In the genomic region with DNA sequence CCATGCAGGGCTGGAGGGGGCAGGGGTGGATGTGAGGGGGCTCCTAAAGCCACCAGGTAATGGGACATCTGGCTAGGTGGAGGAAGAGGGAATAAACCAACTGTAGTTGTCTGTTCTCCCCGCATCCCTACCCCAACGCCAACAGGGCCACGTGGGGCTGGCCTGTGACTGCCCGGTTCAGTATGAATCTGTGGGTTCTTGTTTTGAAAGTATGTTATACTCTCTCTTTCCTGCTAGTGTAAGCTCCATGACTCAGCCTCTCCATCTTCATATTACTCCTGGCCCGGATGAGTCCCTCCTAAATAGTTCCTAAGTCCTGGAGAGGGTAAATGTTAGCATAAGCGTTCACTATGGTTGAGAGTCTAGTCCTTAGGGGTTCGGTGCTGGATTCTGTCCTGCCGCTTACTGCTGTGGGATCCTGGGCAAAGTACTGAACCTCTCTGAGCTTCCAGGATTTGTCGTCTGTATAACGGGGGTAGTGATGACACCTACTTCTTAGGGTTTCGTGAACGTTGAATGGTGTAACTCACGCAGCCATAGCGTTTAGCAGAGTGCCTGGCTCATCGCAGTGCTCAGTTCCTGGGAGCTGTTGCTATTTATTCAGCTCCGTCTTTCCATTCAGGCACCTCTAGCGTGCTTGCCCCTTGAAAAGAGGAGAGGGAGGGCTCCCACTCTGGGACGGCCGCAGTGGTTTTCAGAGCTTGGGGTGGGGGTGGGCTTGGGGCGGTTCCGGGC, we compare ENCODE assay signal across 8 cellular contexts. TPM values are rescaled to one million over a fixed set of nuclear protein-coding genes. Genes with fewer than 3 reads are reported as not detected.
DNase-seq lines count a peak whose midpoint lies in the region; ATAC-seq, FAIRE-seq and TF ChIP-seq lines count a peak whose summit lies in the region.

No MANE protein-coding gene starts in this region.

- H3K9me1 ChIP-seq in K562 (ENCODE audit: control insufficient read depth, insufficient read depth, low read length) = no peaks in the 10 kb centered on the region

- H3K36me3 ChIP-seq in K562 (ENCODE audit: control insufficient read depth, insufficient read depth, low read length) (no peaks in the 10 kb centered on the region), mesenchymal stem cell (ENCODE audit: control insufficient read depth in 1 of 2, insufficient read depth in 2 of 2, low read depth in 1 of 2, low read length in 2 of 2) (no peaks in the 10 kb centered on the region)

- no peak for FAIRE-seq in K562 (lab: Jason Lieb, UNC)

- H3K23ac ChIP-seq in mesenchymal stem cell (ENCODE audit: low read length in 2 of 2) = no peak overlapping the region

- no peak overlapping the region for H2BK120ac ChIP-seq in mesenchymal stem cell (ENCODE audit: low read depth, low read length)

- H3K27ac ChIP-seq in K562 (ENCODE audit: extremely low read depth, low read depth, low read length) = no peak overlapping the region
- no peak overlapping the region for H3K27ac ChIP-seq in mesenchymal stem cell (ENCODE audit: low read length, poor library complexity, severe bottlenecking)

- peak; percentile 23 for DNase-seq in stimulated activated CD4-positive, alpha-beta T cell treated with anti-CD3 and anti-CD28 coated beads, Interleukin-1b, Interleukin-23, amount 100 ng/mL, for 48 hours
- no peak for DNase-seq in stimulated activated CD4-positive, alpha-beta T cell treated with anti-CD3 and anti-CD28 coated beads, Interleukin-4, amount 100 ng/mL, for 24 hours
- no peak for DNase-seq in K562 (ENCODE audit: extremely low read depth in 1 of 4, low spot score in 3 of 4)
- peak; percentile 49 for DNase-seq in mesenchymal stem cell
- DNase-seq in COLO668 (lab: John Stamatoyannopoulos, UW; ENCODE audit: unreplicated experiment) = no peak
- DNase-seq in HEK293T (ENCODE audit: extremely low spot score) = no peak
- no peak for DNase-seq in NCI-H2227 (lab: John Stamatoyannopoulos, UW; ENCODE audit: unreplicated experiment)

- H3K18ac ChIP-seq in mesenchymal stem cell (ENCODE audit: low read depth in 1 of 2, low read length in 2 of 2) = no peak overlapping the region

- no peak overlapping the region for H3K14ac ChIP-seq in mesenchymal stem cell (ENCODE audit: low read length in 2 of 2)

- H3K79me2 ChIP-seq in K562 (ENCODE audit: control insufficient read depth, insufficient read depth, low read length) = no peaks in the 10 kb centered on the region

- ATAC-seq in K562 = peak; percentile 7
- ATAC-seq in GM21423 (IDR thresholded peaks at IDR 0.05; ENCODE audit: unreplicated experiment) = no peak

- CTCF ChIA-PET in K562 (lab: Yijun Ruan, JAX; ENCODE audit: low intra/inter-chr PET ratio) (interaction anchor here (0.6 to 1.9 kb wide), 3 partner anchors 74 to 638 kb away, joined by 4 to 27 read pairs (median 9); no protein-coding TSS in a partner anchor), HEK293T (lab: Yijun Ruan, JAX) (interaction anchor here (0.6 to 1.7 kb wide), 9 partner anchors 9 to 638 kb away, joined by 3 to 6 read pairs (median 5); a partner anchor contains a TSS)

- H4K8ac ChIP-seq in mesenchymal stem cell (ENCODE audit: low read length) = no peak overlapping the region

- POLR2A ChIA-PET in K562 (lab: Yijun Ruan, JAX) = interaction anchor here (0.5 to 1.3 kb wide), 3 partner anchors 10 to 409 kb away, joined by 3 to 4 read pairs (median 3); no protein-coding TSS in a partner anchor
- POLR2A ChIA-PET in HEK293T (lab: Yijun Ruan, JAX) = interaction anchor here (0.9 to 2.0 kb wide), 3 partner anchors 21 to 198 kb away, joined by 3 to 12 read pairs (median 3); a partner anchor contains a TSS

- in situ Hi-C loops in K562 (cut with MboI) = no loop called here

- H3K4me2 ChIP-seq in K562 (ENCODE audit: insufficient read depth, low read length) (peak overlapping the region; percentile 27; the same call in 1 of the 2 replicates), mesenchymal stem cell (ENCODE audit: low read length, poor library complexity, severe bottlenecking) (peak overlapping the region; percentile 79)

- BruUV-seq in K562 (replicated peaks; lab: Mats Ljungman, UMichigan) = no TSS peak

- TF ChIP-seq POLR2A in K562 (conservative IDR thresholded peaks at IDR 0.05) = no peak

- no peak overlapping the region for H2AK5ac ChIP-seq in mesenchymal stem cell (ENCODE audit: low read length, severe bottlenecking)

- WGBS in K562 (ENCODE audit: insufficient coverage, low coverage, missing lambda C conversion rate) = 5% methylated on average over 16 of the region's 21 CpGs
- 27% methylated on average over 17 of the region's 21 CpGs for WGBS in mesenchymal stem cell

- H3K4me1 ChIP-seq in K562 (replicated peaks in 1 of 2; ENCODE audit: control insufficient read depth in 2 of 2, insufficient read depth in 2 of 2, low read length in 2 of 2) (peaks cover 2 to 12% of the 10 kb centered on the region in 2 experiments; a peak in 4 of 5 replicates), mesenchymal stem cell (ENCODE audit: control insufficient read depth, insufficient read depth, low read depth, low read length) (peaks cover 15% of the 10 kb centered on the region)

- no peak overlapping the region for H3K4me3 ChIP-seq in K562
- peak overlapping the region in 1 of 2 experiments; percentile 58 for H3K4me3 ChIP-seq in mesenchymal stem cell (ENCODE audit: insufficient read depth in 1 of 2, low read depth in 1 of 2, low read length in 2 of 2)

- TF ChIP-seq CTCF in K562 (IDR thresholded peaks at IDR 0.05 in 2 of 3, conservative IDR thresholded peaks at IDR 0.05 in 1 of 3; ENCODE audit: insufficient read depth in 2 of 3, low read depth in 1 of 3, low read length in 3 of 3) = no peak

- H3K9me3 ChIP-seq in K562 (replicated peaks; ENCODE audit: control insufficient read depth, insufficient read depth, low read depth, low read length) (no peaks in the 10 kb centered on the region), mesenchymal stem cell (ENCODE audit: control insufficient read depth, low read length) (no peaks in the 10 kb centered on the region)

- no peak overlapping the region for H2BK12ac ChIP-seq in mesenchymal stem cell (ENCODE audit: low read length in 2 of 2)

- peak overlapping the region; percentile 66 for H2AFZ ChIP-seq in K562 (ENCODE audit: low read depth, low read length)
- no peak overlapping the region for H2AFZ ChIP-seq in mesenchymal stem cell (ENCODE audit: low read depth, low read length)

- no peak overlapping the region for H4K91ac ChIP-seq in mesenchymal stem cell (ENCODE audit: low read length)

- intact Hi-C loops in K562 (cut with micrococcal nuclease) = loop anchor here (2.0 kb wide), 2 partner anchors 496 to 638 kb away; no protein-coding TSS in a partner anchor

- TF ChIP-seq RAD21 in K562 (CRISPR knock-in tag; conservative IDR thresholded peaks at IDR 0.05 in 1 of 2, IDR thresholded peaks at IDR 0.05 in 1 of 2) = no peak

- H3K79me1 ChIP-seq in mesenchymal stem cell (replicated peaks; ENCODE audit: low read length, poor library complexity, severe bottlenecking) = no peaks in the 10 kb centered on the region

- H3K4ac ChIP-seq in mesenchymal stem cell (ENCODE audit: low read depth in 1 of 2, low read length in 2 of 2) = no peak overlapping the region

- peak overlapping the region; percentile 2 for H2BK15ac ChIP-seq in mesenchymal stem cell (ENCODE audit: low read depth, poor library complexity, severe bottlenecking)

- H2BK5ac ChIP-seq in mesenchymal stem cell (ENCODE audit: low read depth, low read length, poor library complexity, severe bottlenecking) = no peak overlapping the region

- no peak for TF ChIP-seq EP300 in K562 (IDR thresholded peaks at IDR 0.05; ENCODE audit: low read length)

- H4K20me1 ChIP-seq in K562 (replicated peaks; ENCODE audit: control insufficient read depth, insufficient read depth, low read length) = peaks cover 17% of the 10 kb centered on the region

- peaks cover 3 to 67% of the 10 kb centered on the region in 2 experiments; a peak in 3 of 5 replicates for H3K27me3 ChIP-seq in K562 (ENCODE audit: control insufficient read depth in 2 of 2, insufficient read depth in 2 of 2, low read length in 2 of 2)
- peaks cover 71 to 74% of the 10 kb centered on the region in 2 experiments for H3K27me3 ChIP-seq in mesenchymal stem cell (ENCODE audit: control insufficient read depth in 1 of 2, insufficient read depth in 1 of 2, low read length in 2 of 2)

- H3K9ac ChIP-seq in K562 (ENCODE audit: insufficient read depth in 1 of 2, low read depth in 2 of 2, low read length in 2 of 2) = no peak overlapping the region
- H3K9ac ChIP-seq in mesenchymal stem cell (ENCODE audit: low read length) = peak overlapping the region; percentile 21

TF ChIP-seq in K562, 482 proteins besides CTCF, POLR2A, EP300 and RAD21 (continues in another document):
- TF ChIP-seq ZFP36 (IDR thresholded peaks at IDR 0.05; ENCODE audit: low read depth, low read length, partially characterized antibody) = peak; percentile 28

TF ChIP-seq in HEK293T, 16 proteins besides CTCF, POLR2A, EP300 and RAD21 (continues in another document):
- no peak for TF ChIP-seq BHLHE40 (IDR thresholded peaks at IDR 0.05; ENCODE audit: borderline replicate concordance)
- TF ChIP-seq ARNT (IDR thresholded peaks at IDR 0.05) = no peak
- TF ChIP-seq FOXM1 (IDR thresholded peaks at IDR 0.05; ENCODE audit: borderline replicate concordance) = no peak
- TF ChIP-seq ZNF384 (IDR thresholded peaks at IDR 0.05) = no peak
- no peak for TF ChIP-seq NFRKB (IDR thresholded peaks at IDR 0.05)

RNA-seq across cellular contexts. Expression of a gene that starts 28.8 kb away (rescaled TPM):
- total RNA-seq in K562 (2011; cell fraction: chromatin; rRNA removed; ENCODE audit: low replicate concordance) = not detected in 2 replicates
- total RNA-seq in K562 (2011; cell fraction: nucleolus; rRNA removed) = not detected in 2 replicates
- total RNA-seq in K562 (2011; cell fraction: nucleoplasm; rRNA removed) = not detected in 2 replicates
- total RNA-seq in K562 (2014; rRNA removed) (not detected in 2 replicates), K562 (2014; rRNA removed; fragmentation: Illumina TruSeq; extraction: Trizol) (not detected in 2 replicates), K562 (2015; rRNA removed; fragmentation: Illumina TruSeq; extraction: Trizol) (not detected in 2 replicates), K562 (2021) (0.07 TPM in 1 of 2 replicates, not detected in the other)
- polyA plus RNA-seq in K562 (2011; rRNA removed) (not detected in 2 replicates), K562 (2014; fragmentation: Illumina TruSeq; extraction: Trizol) (not detected in 2 replicates), K562 (2014; fragmentation: Nextera tagmentation; extraction: Ambion mirVana) (not detected), K562 (2014; rRNA removed) (not detected in 2 replicates)
- polyA plus RNA-seq in K562 (2011; cell fraction: cytosol; rRNA removed) = not detected in 2 replicates
- polyA plus RNA-seq in K562 (2011; cell fraction: nucleus; rRNA removed) = not detected in 2 replicates
- polyA plus RNA-seq in K562 (2012) = 0.14 TPM in 1 of 2 replicates, not detected in the other
- polyA minus RNA-seq in K562 (2011; rRNA and poly(A)+ RNA removed) = not detected in 2 replicates
- not detected in 2 replicates for polyA minus RNA-seq in K562 (2011; cell fraction: cytosol; rRNA and poly(A)+ RNA removed)
- not detected in 2 replicates for polyA minus RNA-seq in K562 (2011; cell fraction: nucleus; rRNA and poly(A)+ RNA removed)
- polyA plus RNA-seq in mesenchymal stem cell (2013, experiment 1 of 2) = not detected
- 0.05 TPM for polyA plus RNA-seq in mesenchymal stem cell (2013, experiment 2 of 2)

Comparison
In these comparisons a context has a peak if more than half of its experiments do, and no peak if none do; other contexts are left out.
1. DNase-seq: peak in stimulated activated CD4-positive, alpha-beta T cell treated with anti-CD3 and anti-CD28 coated beads, Interleukin-1b, Interleukin-23, amount 100 ng/mL, for 48 hours (single experiment) and mesenchymal stem cell (single experiment); none in stimulated activated CD4-positive, alpha-beta T cell treated with anti-CD3 and anti-CD28 coated beads, Interleukin-4, amount 100 ng/mL, for 24 hours (single experiment), K562 (0 of 4), COLO668 (single experiment), HEK293T (single experiment) and NCI-H2227 (single experiment).